In genomic region chr21:46322351-46323226, GRCh38 we compare ENCODE assay signal across 8 cellular contexts. TPM values are rescaled to one million over a fixed set of nuclear protein-coding genes. Genes with fewer than 3 reads are reported as not detected.
DNase-seq lines count a peak whose midpoint lies in the region; ATAC-seq, FAIRE-seq and TF ChIP-seq lines count a peak whose summit lies in the region.

No MANE protein-coding gene starts in this region.

- TF ChIP-seq RAD21 in H1 (IDR thresholded peaks at IDR 0.05 in 1 of 2, conservative IDR thresholded peaks at IDR 0.05 in 1 of 2; ENCODE audit: low read depth in 2 of 2, low read length in 2 of 2), result no peak

- peak overlapping the region; percentile 94; the same call in 1 of the 2 replicates for H4K8ac ChIP-seq in H1 (ENCODE audit: extremely low read depth, insufficient read depth, low read length)

- no peak overlapping the region for H2BK20ac ChIP-seq in H1 (ENCODE audit: low read length)

- no peak overlapping the region for H3K23ac ChIP-seq in H1 (ENCODE audit: insufficient read length)

- peaks cover 7 to 24% of the 10 kb centered on the region in 2 experiments for H4K20me1 ChIP-seq in H1 (replicated peaks in 1 of 2; ENCODE audit: control insufficient read depth in 1 of 2, insufficient read depth in 2 of 2, low read length in 2 of 2)

- FAIRE-seq in H1 (lab: Jason Lieb, UNC), result no peak

- no peaks in the 10 kb centered on the region for H3K9me3 Mint-ChIP-seq in activated CD4-positive, alpha-beta T cell treated with anti-CD3 and anti-CD28 coated beads, Interleukin-2, amount 10 ng/mL, durations not matched to agents 7 days and 5 days
- H3K9me3 Mint-ChIP-seq in naive thymus-derived CD8-positive, alpha-beta T cell, result no peaks in the 10 kb centered on the region

- H3K4me1 ChIP-seq in H1 (replicated peaks in 1 of 4; ENCODE audit: control insufficient read depth in 3 of 4, insufficient read depth in 4 of 4, low read length in 3 of 4), result peaks cover 0 to 18% (median 14%) of the 10 kb centered on the region in 4 experiments; a peak in 6 of 7 replicates

- no peaks in the 10 kb centered on the region for H3K27me3 ChIP-seq in H1 (replicated peaks in 1 of 4; ENCODE audit: control insufficient read depth in 3 of 4, extremely low read depth in 1 of 4, insufficient read depth in 3 of 4, low read length in 3 of 4)

- no peak for ATAC-seq in naive thymus-derived CD8-positive, alpha-beta T cell
- ATAC-seq in GM21515 (IDR thresholded peaks at IDR 0.05; ENCODE audit: unreplicated experiment), result no peak
- no peak for ATAC-seq in HG03442 (IDR thresholded peaks at IDR 0.05; ENCODE audit: unreplicated experiment)
- ATAC-seq in HG02763 (IDR thresholded peaks at IDR 0.05; ENCODE audit: unreplicated experiment), result no peak

- H2BK5ac ChIP-seq in H1 (ENCODE audit: low read depth, low read length), result peak overlapping the region; percentile 81

- H3K27ac Mint-ChIP-seq in activated CD4-positive, alpha-beta T cell treated with anti-CD3 and anti-CD28 coated beads, Interleukin-2, amount 10 ng/mL, durations not matched to agents 7 days and 5 days, result peak overlapping the region; percentile 99
- H3K27ac Mint-ChIP-seq in naive thymus-derived CD8-positive, alpha-beta T cell, result peak overlapping the region in 6 of 10 donors; percentile 48 to 89 (median 61)

- peak overlapping the region; percentile 92 to 96 (median 94) for H3K4me3 ChIP-seq in H1 (ENCODE audit: extremely low read depth in 1 of 4, insufficient read depth in 2 of 4, low read depth in 3 of 4, low read length in 4 of 4)

- no peak overlapping the region for H4K5ac ChIP-seq in H1 (ENCODE audit: insufficient read length, low read depth, low read length)

- no peak overlapping the region for H2BK15ac ChIP-seq in H1 (ENCODE audit: low read length)

- H3K27ac ChIP-seq in H1 (ENCODE audit: low read depth, low read length), result peak overlapping the region; percentile 81

- TF ChIP-seq EP300 in H1 (IDR thresholded peaks at IDR 0.05; ENCODE audit: borderline replicate concordance in 1 of 2, low read depth in 2 of 2, low read length in 2 of 2), result no peak

- no peak overlapping the region; the same call in 1 of the 2 replicates for H2AK5ac ChIP-seq in H1 (ENCODE audit: low read depth, low read length)

- H2AFZ ChIP-seq in H1 (ENCODE audit: low read length), result no peak overlapping the region

- H3K4ac ChIP-seq in H1 (replicated peaks; ENCODE audit: insufficient read length, low read depth, low read length), result no peak overlapping the region

- H3K18ac ChIP-seq in H1 (ENCODE audit: extremely low read depth, low read length), result no peak overlapping the region; the same call in 1 of the 2 replicates

- H3K4me3 Mint-ChIP-seq in activated CD4-positive, alpha-beta T cell treated with anti-CD3 and anti-CD28 coated beads, Interleukin-2, amount 10 ng/mL, durations not matched to agents 7 days and 5 days, result peak overlapping the region; percentile 95
- H3K4me3 Mint-ChIP-seq in naive thymus-derived CD8-positive, alpha-beta T cell, result peak overlapping the region; percentile 88 to 98 (median 96)

- WGBS in H1 (ENCODE audit: extremely low coverage in 1 of 2, insufficient coverage in 1 of 2, insufficient read length in 1 of 2, insufficient replicate concordance in 2 of 2, low coverage in 1 of 2, low lambda C conversion rate in 2 of 2, missing lambda C conversion rate in 1 of 2), 2 experiments, result 9% methylated on average over 50 of the region's 50 CpGs; no CpG with 5 or more reads in 1 of the 2 experiments

- H3K36me3 Mint-ChIP-seq in activated CD4-positive, alpha-beta T cell treated with anti-CD3 and anti-CD28 coated beads, Interleukin-2, amount 10 ng/mL, durations not matched to agents 7 days and 5 days (ENCODE audit: low read depth), result peaks cover 38% of the 10 kb centered on the region
- H3K36me3 Mint-ChIP-seq in naive thymus-derived CD8-positive, alpha-beta T cell, result peaks cover 0 to 11% (median 4%) of the 10 kb centered on the region in 3 donors

- no peak overlapping the region for H2BK120ac ChIP-seq in H1 (replicated peaks; ENCODE audit: low read depth, low read length)

- H3K27me3 Mint-ChIP-seq in activated CD4-positive, alpha-beta T cell treated with anti-CD3 and anti-CD28 coated beads, Interleukin-2, amount 10 ng/mL, durations not matched to agents 7 days and 5 days, result no peaks in the 10 kb centered on the region
- H3K27me3 Mint-ChIP-seq in naive thymus-derived CD8-positive, alpha-beta T cell, result no peaks in the 10 kb centered on the region

- TF ChIP-seq POLR2A in H1 (IDR thresholded peaks at IDR 0.05; ENCODE audit: control extremely low read depth in 1 of 2, low read depth in 2 of 2, low read length in 2 of 2), result 0 out of 3 replicates have a peak, but pooled peaks of 1 of the 2 experiments have one; percentile 22

- H3K4me2 ChIP-seq in H1 (ENCODE audit: insufficient read depth in 1 of 2, low read depth in 2 of 2, low read length in 2 of 2), result peak overlapping the region; percentile 78 to 97

- H3K14ac ChIP-seq in H1 (ENCODE audit: insufficient read length), result no peak overlapping the region

- H4K91ac ChIP-seq in H1 (replicated peaks; ENCODE audit: insufficient read length, low read length), result peak overlapping the region; percentile 8

- H3K9ac ChIP-seq in H1 (replicated peaks in 1 of 4; ENCODE audit: extremely low read depth in 1 of 4, low read depth in 3 of 4, low read length in 3 of 4), result peak overlapping the region; percentile 79 to 98 (median 91)

- peak; percentile 28 for DNase-seq in activated CD4-positive, alpha-beta T cell treated with anti-CD3 and anti-CD28 coated beads, Interleukin-2, amount 10 ng/mL, durations not matched to agents 7 days and 5 days
- DNase-seq in activated CD4-positive, alpha-beta T cell treated with anti-CD3 and anti-CD28 coated beads, Interleukin-2, amount 50 U/mL, for 1 hour, result no peak
- peak; percentile 21 for DNase-seq in RPMI7951 (ENCODE audit: low read depth)
- DNase-seq in H1 (ENCODE audit: low read depth in 1 of 2, low spot score in 2 of 2), result peak in 1 of 2 experiments; percentile 45
- DNase-seq in naive thymus-derived CD8-positive, alpha-beta T cell, result peak in 2 of 10 donors; percentile 3 to 4

- H3K79me1 ChIP-seq in H1 (ENCODE audit: low read depth, low read length), result peaks cover 17% of the 10 kb centered on the region

- no peaks in the 10 kb centered on the region for H3K9me3 ChIP-seq in H1 (ENCODE audit: insufficient read depth in 2 of 2, low read depth in 1 of 2, low read length in 1 of 2)

- peaks cover 47% of the 10 kb centered on the region for H3K4me1 Mint-ChIP-seq in activated CD4-positive, alpha-beta T cell treated with anti-CD3 and anti-CD28 coated beads, Interleukin-2, amount 10 ng/mL, durations not matched to agents 7 days and 5 days
- peaks cover 9 to 38% (median 32%) of the 10 kb centered on the region in 4 donors for H3K4me1 Mint-ChIP-seq in naive thymus-derived CD8-positive, alpha-beta T cell

- peak overlapping the region; percentile 81 for H3K56ac ChIP-seq in H1 (replicated peaks; ENCODE audit: insufficient read length, low read depth, low read length)

- H3K79me2 ChIP-seq in H1 (ENCODE audit: control insufficient read depth in 1 of 2, insufficient read depth in 2 of 2, low read length in 2 of 2), result peaks cover 11 to 52% of the 10 kb centered on the region in 2 experiments

- H3K23me2 ChIP-seq in H1 (ENCODE audit: low read depth, low read length), result peaks cover 14% of the 10 kb centered on the region

- no peak for TF ChIP-seq CTCF in H1 (IDR thresholded peaks at IDR 0.05; ENCODE audit: control extremely low read depth in 1 of 3, insufficient read depth in 1 of 3, low read depth in 1 of 3, low read length in 3 of 3)

- POLR2A ChIA-PET in activated CD4-positive, alpha-beta T cell treated with anti-CD3 and anti-CD28 coated beads, Interleukin-2, amount 10 ng/mL, durations not matched to agents 7 days and 5 days (lab: Charles Lee), result interaction anchor here (0.6 kb wide), 1 partner anchor 1241 kb away, joined by 5 read pairs; no protein-coding TSS in a partner anchor
- POLR2A ChIA-PET in H1 (lab: Charles Lee; ENCODE audit: partially characterized antibody), result interaction anchor here (0.7 to 2.7 kb wide), 16 partner anchors 9 to 235 kb away, joined by 3 to 17 read pairs (median 4); partner anchors contain the start of genes MCM3AP and YBEY
- POLR2A ChIA-PET in naive thymus-derived CD8-positive, alpha-beta T cell (lab: Charles Lee), result interaction anchor here (0.6 to 2.2 kb wide), 5 partner anchors 37 to 104 kb away, joined by 3 to 6 read pairs (median 4); partner anchors contain the start of genes MCM3AP and YBEY

- no peak overlapping the region for H2BK12ac ChIP-seq in H1 (ENCODE audit: low read depth, low read length)

- peaks cover 0 to 3% (median 2%) of the 10 kb centered on the region in 4 experiments; a peak in 3 of 8 replicates for H3K36me3 ChIP-seq in H1 (ENCODE audit: control insufficient read depth in 2 of 4, insufficient read depth in 4 of 4, low read length in 3 of 4)

- CTCF ChIA-PET in activated CD4-positive, alpha-beta T cell treated with anti-CD3 and anti-CD28 coated beads, Interleukin-2, amount 10 ng/mL, durations not matched to agents 7 days and 5 days (lab: Charles Lee), result interaction anchor here (0.8 to 1.0 kb wide), 3 partner anchors 12 to 179 kb away, joined by 3 to 5 read pairs (median 3); no protein-coding TSS in a partner anchor
- CTCF ChIA-PET in H1 (lab: Charles Lee; ENCODE audit: partially characterized antibody), result interaction anchor here (0.8 to 1.2 kb wide), 2 partner anchors 10 to 351 kb away, joined by 3 read pairs; no protein-coding TSS in a partner anchor

RNA-seq across cellular contexts. Expression of gene C21orf58, which starts 1.1 kb away (rescaled TPM):
- total RNA-seq in activated CD4-positive, alpha-beta T cell treated with anti-CD3 and anti-CD28 coated beads, Interleukin-2, amount 10 ng/mL, durations not matched to agents 7 days and 5 days, result 10 to 100 TPM; 67.5 to 68.3 TPM
- 8.9 TPM in 2 replicates for total RNA-seq in RPMI7951 (2014; rRNA removed; shearing (Covaris generic))
- total RNA-seq in H1 (2021; fragmentation: NEBNext Ultra II Directional; extraction: Animal tissue kit (Norgen Biotek cat#: 25700)), result 22.4 and 26.1 TPM in 2 replicates
- 13.8 and 27.8 TPM in 2 replicates for polyA plus RNA-seq in H1 (2011; rRNA removed)
- polyA plus RNA-seq in H1 (2011; cell fraction: cytosol; rRNA removed), result 26.1 TPM
- 101 TPM for polyA plus RNA-seq in H1 (2011; cell fraction: nucleus; rRNA removed)
- polyA plus RNA-seq in H1 (2012, experiment 1 of 2), result 14.7 to 21.7 TPM (median 19.3 TPM) in 4 replicates
- polyA plus RNA-seq in H1 (2012, experiment 2 of 2), result 9.2 TPM
- polyA plus RNA-seq in H1 (2013, experiment 1 of 2), result 20.8 TPM
- polyA plus RNA-seq in H1 (2013, experiment 2 of 2), result 17.7 TPM
- 12.4 and 19.3 TPM in 2 replicates for polyA minus RNA-seq in H1 (2011; rRNA and poly(A)+ RNA removed)
- polyA minus RNA-seq in H1 (2011; cell fraction: cytosol; rRNA and poly(A)+ RNA removed), result 13.4 TPM
- 45.4 TPM for polyA minus RNA-seq in H1 (2011; cell fraction: nucleus; rRNA and poly(A)+ RNA removed)
- 1 to 10 TPM; 6.4 to 7.3 TPM for total RNA-seq in naive thymus-derived CD8-positive, alpha-beta T cell
- 1 to 10 TPM in 1 of 3 donors, under 1 TPM in 2; 0.44 to 1.2 (median 0.51) TPM for polyA plus RNA-seq in naive thymus-derived CD8-positive, alpha-beta T cell

RNA-seq across cellular contexts. Expression of gene PCNT, which starts 1.4 kb away (rescaled TPM):
- total RNA-seq in activated CD4-positive, alpha-beta T cell treated with anti-CD3 and anti-CD28 coated beads, Interleukin-2, amount 10 ng/mL, durations not matched to agents 7 days and 5 days, result 10 to 100 TPM; 84.0 to 89.8 TPM
- total RNA-seq in RPMI7951 (2014; rRNA removed; shearing (Covaris generic)), result 11.7 and 13.6 TPM in 2 replicates
- 39.5 and 45.1 TPM in 2 replicates for total RNA-seq in H1 (2021; fragmentation: NEBNext Ultra II Directional; extraction: Animal tissue kit (Norgen Biotek cat#: 25700))
- 9.9 and 12.0 TPM in 2 replicates for polyA plus RNA-seq in H1 (2011; rRNA removed)
- 14.8 TPM for polyA plus RNA-seq in H1 (2011; cell fraction: cytosol; rRNA removed)
- polyA plus RNA-seq in H1 (2011; cell fraction: nucleus; rRNA removed), result 59.4 TPM
- 22.2 to 29.2 TPM (median 25.6 TPM) in 4 replicates for polyA plus RNA-seq in H1 (2012, experiment 1 of 2)
- polyA plus RNA-seq in H1 (2012, experiment 2 of 2), result 4.6 TPM
- polyA plus RNA-seq in H1 (2013, experiment 1 of 2), result 16.7 TPM
- polyA plus RNA-seq in H1 (2013, experiment 2 of 2), result 13.8 TPM
- polyA minus RNA-seq in H1 (2011; rRNA and poly(A)+ RNA removed), result 79.7 and 87.0 TPM in 2 replicates
- polyA minus RNA-seq in H1 (2011; cell fraction: cytosol; rRNA and poly(A)+ RNA removed), result 19.8 TPM
- 25.9 TPM for polyA minus RNA-seq in H1 (2011; cell fraction: nucleus; rRNA and poly(A)+ RNA removed)
- 10 to 100 TPM; 80.0 to 86.2 TPM for total RNA-seq in naive thymus-derived CD8-positive, alpha-beta T cell
- polyA plus RNA-seq in naive thymus-derived CD8-positive, alpha-beta T cell, result 10 to 100 TPM; 17.2 to 37.4 (median 19.9) TPM

RNA-seq across cellular contexts. Expression of gene YBEY, which starts 36.4 kb away (rescaled TPM):
- total RNA-seq in activated CD4-positive, alpha-beta T cell treated with anti-CD3 and anti-CD28 coated beads, Interleukin-2, amount 10 ng/mL, durations not matched to agents 7 days and 5 days, result 10 to 100 TPM; 11.5 to 12.5 TPM
- total RNA-seq in RPMI7951 (2014; rRNA removed; shearing (Covaris generic)), result 9.9 and 18.5 TPM in 2 replicates
- 26.6 and 26.9 TPM in 2 replicates for total RNA-seq in H1 (2021; fragmentation: NEBNext Ultra II Directional; extraction: Animal tissue kit (Norgen Biotek cat#: 25700))
- 23.7 and 31.9 TPM in 2 replicates for polyA plus RNA-seq in H1 (2011; rRNA removed)
- polyA plus RNA-seq in H1 (2011; cell fraction: cytosol; rRNA removed), result 32.7 TPM
- polyA plus RNA-seq in H1 (2011; cell fraction: nucleus; rRNA removed), result 12.1 TPM
- 28.6 to 46.1 TPM (median 29.9 TPM) in 4 replicates for polyA plus RNA-seq in H1 (2012, experiment 1 of 2)
- 36.9 TPM for polyA plus RNA-seq in H1 (2012, experiment 2 of 2)
- 23.5 TPM for polyA plus RNA-seq in H1 (2013, experiment 1 of 2)
- 21.8 TPM for polyA plus RNA-seq in H1 (2013, experiment 2 of 2)
- polyA minus RNA-seq in H1 (2011; rRNA and poly(A)+ RNA removed), result 19.1 and 20.3 TPM in 2 replicates
- polyA minus RNA-seq in H1 (2011; cell fraction: cytosol; rRNA and poly(A)+ RNA removed), result 16.4 TPM
- polyA minus RNA-seq in H1 (2011; cell fraction: nucleus; rRNA and poly(A)+ RNA removed), result 12.5 TPM
- 10 to 100 TPM; 14.8 to 15.6 TPM for total RNA-seq in naive thymus-derived CD8-positive, alpha-beta T cell
- polyA plus RNA-seq in naive thymus-derived CD8-positive, alpha-beta T cell, result 10 to 100 TPM; 14.2 to 22.2 (median 14.7) TPM

RNA-seq across cellular contexts. Expression of gene MCM3AP, which starts 37.2 kb away (rescaled TPM):
- total RNA-seq in activated CD4-positive, alpha-beta T cell treated with anti-CD3 and anti-CD28 coated beads, Interleukin-2, amount 10 ng/mL, durations not matched to agents 7 days and 5 days, result 100 to 1,000 TPM in 1 of 2 experiments, 10 to 100 TPM in 1; 94.5 to 118 TPM
- 27.5 and 37.5 TPM in 2 replicates for total RNA-seq in RPMI7951 (2014; rRNA removed; shearing (Covaris generic))
- total RNA-seq in H1 (2021; fragmentation: NEBNext Ultra II Directional; extraction: Animal tissue kit (Norgen Biotek cat#: 25700)), result 119 and 124 TPM in 2 replicates
- polyA plus RNA-seq in H1 (2011; rRNA removed), result 37.2 and 65.4 TPM in 2 replicates
- polyA plus RNA-seq in H1 (2011; cell fraction: cytosol; rRNA removed), result 47.1 TPM
- polyA plus RNA-seq in H1 (2011; cell fraction: nucleus; rRNA removed), result 88.7 TPM
- polyA plus RNA-seq in H1 (2012, experiment 1 of 2), result 67.6 to 78.6 TPM (median 75.2 TPM) in 4 replicates
- polyA plus RNA-seq in H1 (2012, experiment 2 of 2), result 27.6 TPM
- 51.2 TPM for polyA plus RNA-seq in H1 (2013, experiment 1 of 2)
- 47.8 TPM for polyA plus RNA-seq in H1 (2013, experiment 2 of 2)
- 87.3 and 109 TPM in 2 replicates for polyA minus RNA-seq in H1 (2011; rRNA and poly(A)+ RNA removed)
- 80.6 TPM for polyA minus RNA-seq in H1 (2011; cell fraction: cytosol; rRNA and poly(A)+ RNA removed)
- polyA minus RNA-seq in H1 (2011; cell fraction: nucleus; rRNA and poly(A)+ RNA removed), result 130 TPM
- 100 to 1,000 TPM; 186 to 187 TPM for total RNA-seq in naive thymus-derived CD8-positive, alpha-beta T cell
- polyA plus RNA-seq in naive thymus-derived CD8-positive, alpha-beta T cell, result 10 to 100 TPM; 40.5 to 61.0 (median 41.5) TPM
